ENCODE assay signal across 18 cellular contexts in the genomic region with DNA sequence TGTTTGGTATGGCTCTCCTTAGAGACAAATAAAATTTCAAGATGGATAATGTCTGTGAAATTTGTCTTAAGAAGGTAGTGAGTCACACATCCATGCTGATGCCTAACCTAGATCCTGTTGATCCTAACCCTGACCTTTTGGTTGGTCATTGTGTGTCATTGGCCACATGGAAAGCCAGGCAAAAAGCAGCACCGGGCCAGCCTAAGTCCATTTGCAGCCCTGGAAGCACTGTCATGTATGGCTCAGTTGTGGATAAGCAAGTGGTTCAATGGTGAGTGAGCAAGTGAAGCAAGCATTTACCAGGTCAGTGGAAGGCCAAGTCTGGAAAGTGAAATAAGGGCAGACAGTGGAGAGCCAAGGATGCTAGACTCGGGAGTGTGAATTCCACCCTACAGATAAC. TPM values are rescaled to one million over a fixed set of nuclear protein-coding genes. Genes with fewer than 3 reads are reported as not detected.
DNase-seq lines count a peak whose midpoint lies in the region; ATAC-seq, FAIRE-seq and TF ChIP-seq lines count a peak whose summit lies in the region.
"Had no signal": no experiment of that assay in that cellular context is flagged by ENCODE, and none has a peak within 500 bp of the region (broad histone marks: within the 10 kb centered on the region; RNA-seq: fewer than 3 reads in every experiment).

No MANE protein-coding gene starts in this region.

- FAIRE-seq in RCC 7860 (lab: Jason Lieb, UNC): no peak
- FAIRE-seq: A549, G401.6, GM12891 had no signal

- no peak overlapping the region for H3K27ac ChIP-seq in hepatocyte
- H3K27ac ChIP-seq: A549 had no signal

- H3K4me1 ChIP-seq in hepatocyte (ENCODE audit: insufficient read depth): no peaks in the 10 kb centered on the region
- H3K4me1 ChIP-seq: A549, Caco-2 had no signal

- H2AFZ ChIP-seq in hepatocyte: no peak overlapping the region

- H3K4me3 ChIP-seq in fibroblast of the aortic adventitia (ENCODE audit: low read depth, low read length) (no peak overlapping the region), hepatocyte (no peak overlapping the region)
- H3K4me3 ChIP-seq: A549 had no signal

- no peaks in the 10 kb centered on the region for H4K20me1 ChIP-seq in hepatocyte (ENCODE audit: insufficient read depth, poor library complexity, severe bottlenecking)

- WGBS in hepatocyte (ENCODE audit: low lambda C conversion rate, missing lambda C conversion rate): 84% methylated on average over 2 of the region's 2 CpGs

- no peak overlapping the region for H3K4me2 ChIP-seq in hepatocyte
- H3K4me2 ChIP-seq: A549 had no signal

- no peak for ATAC-seq in GM18909 (IDR thresholded peaks at IDR 0.05; ENCODE audit: poor library complexity, unreplicated experiment)
- ATAC-seq: A549 had no signal

- no peaks in the 10 kb centered on the region for H3K79me2 ChIP-seq in hepatocyte

- DNase-seq in AG08396 (ENCODE audit: low spot score): peak; percentile 73
- DNase-seq in HCEC 1CT: peak; percentile 97
- DNase-seq in RCC 7860 (ENCODE audit: low spot score): peak; percentile 56
- peak; percentile 28 for DNase-seq in fibroblast of the aortic adventitia (ENCODE audit: low read depth)
- DNase-seq in KG1 (lab: John Stamatoyannopoulos, UW): no peak
- DNase-seq in NCI-H226: no peak
- DNase-seq in hepatocyte (ENCODE audit: low spot score): no peak
- DNase-seq: AML-193, Caco-2, GOT3, NCI-H2107, NCI-H345, NCI-H526 treated with DMSO at 0.1 percent for 48 hours, SW 1271 had no signal

- no peaks in the 10 kb centered on the region for H3K36me3 ChIP-seq in hepatocyte (replicated peaks; ENCODE audit: insufficient read depth, low read depth)

- H3K9me2 ChIP-seq in hepatocyte (replicated peaks; ENCODE audit: insufficient read depth): no peaks in the 10 kb centered on the region

- H3K9me3 ChIP-seq in hepatocyte (ENCODE audit: low read depth): no peaks in the 10 kb centered on the region
- H3K9me3 ChIP-seq: Caco-2 had no signal

- peaks cover 2% of the 10 kb centered on the region for H3K27me3 ChIP-seq in hepatocyte

- TF ChIP-seq CTCF in fibroblast of the aortic adventitia (IDR thresholded peaks at IDR 0.05; ENCODE audit: insufficient read depth, low read length) (no peak), hepatocyte (IDR thresholded peaks at IDR 0.05; ENCODE audit: poor library complexity) (no peak)

RNA-seq across cellular contexts. Expression of a gene that starts 12.1 kb away (rescaled TPM):
- total RNA-seq in fibroblast of the aortic adventitia (ENCODE audit: low replicate concordance) (97.1 and 97.3 TPM in 2 replicates), hepatocyte (73.7 and 79.1 TPM in 2 replicates)
- 39.6 and 42.7 TPM in 2 replicates for polyA plus RNA-seq in hepatocyte

Comparison
In these comparisons a context has a peak if more than half of its experiments do, and no peak if none do; other contexts are left out.
1. DNase-seq: peak in AG08396 (single experiment), HCEC 1CT (single experiment), RCC 7860 (single experiment) and fibroblast of the aortic adventitia (single experiment); none in KG1 (single experiment), NCI-H226 (single experiment) and hepatocyte (single experiment).